ENCODE assay signal across 13 cellular contexts in genomic region chr3:157133434-157134320, GRCh38. TPM values are rescaled to one million over a fixed set of nuclear protein-coding genes. Genes with fewer than 3 reads are reported as not detected.
DNase-seq lines count a peak whose midpoint lies in the region; ATAC-seq and TF ChIP-seq lines count a peak whose summit lies in the region.
"Had no signal": no experiment of that assay in that cellular context is flagged by ENCODE, and none has a peak within 500 bp of the region (broad histone marks: within the 10 kb centered on the region; RNA-seq: fewer than 3 reads in every experiment).

No MANE protein-coding gene starts in this region.

- CTCF ChIA-PET in activated CD8-positive, alpha-beta T cell treated with anti-CD3 and anti-CD28 coated beads, Interleukin-2, amount 10 ng/mL, durations not matched to agents 7 days and 5 days (lab: Charles Lee): interaction anchor here (0.8 to 15.2 kb wide), 7 partner anchors 11 to 684 kb away, joined by 3 to 301 read pairs (median 4); partner anchors contain the start of gene TIPARP

- H3K36me3 Mint-ChIP-seq in activated T-cell treated with anti-CD3 and anti-CD28 coated beads, Interleukin-2, amount 50 U/mL, for 24 hours (ENCODE audit: low read depth): peaks cover 21% of the 10 kb centered on the region
- H3K36me3 Mint-ChIP-seq in activated CD8-positive, alpha-beta T cell treated with anti-CD3 and anti-CD28 coated beads, Interleukin-2, amount 10 ng/mL, durations not matched to agents 7 days and 5 days (ENCODE audit: low read depth): peaks cover 22% of the 10 kb centered on the region

- no peaks in the 10 kb centered on the region for H3K9me3 Mint-ChIP-seq in activated T-cell treated with anti-CD3 and anti-CD28 coated beads, Interleukin-2, amount 50 U/mL, for 24 hours
- no peaks in the 10 kb centered on the region for H3K9me3 Mint-ChIP-seq in activated CD8-positive, alpha-beta T cell treated with anti-CD3 and anti-CD28 coated beads, Interleukin-2, amount 10 ng/mL, durations not matched to agents 7 days and 5 days (ENCODE audit: insufficient read depth)
- H3K9me3 Mint-ChIP-seq: type B pancreatic cell had no signal

- DNase-seq in activated T-cell treated with anti-CD3 and anti-CD28 coated beads, Interleukin-2, amount 50 U/mL, for 24 hours: no peak
- no peak for DNase-seq in activated T-cell treated with anti-CD3 and anti-CD28 coated beads for 4 hours
- DNase-seq in activated CD8-positive, alpha-beta T cell treated with anti-CD3 and anti-CD28 coated beads, Interleukin-2, amount 10 ng/mL, durations not matched to agents 7 days and 5 days: no peak
- no peak for DNase-seq in testis
- no peak for DNase-seq in NCI-H2029 (lab: John Stamatoyannopoulos, UW)
- no peak for DNase-seq in OCI-M1 (lab: John Stamatoyannopoulos, UW)
- DNase-seq in medulla oblongata (ENCODE audit: extremely low spot score): no peak
- DNase-seq: DND-41, endodermal cell, NCI-H1436, NCI-H524 had no signal

- TF ChIP-seq RAD21 in liver (IDR thresholded peaks at IDR 0.05): peak in 1 of 2 donors; percentile 9

- no peak for ATAC-seq in activated CD8-positive, alpha-beta T cell treated with anti-CD3 and anti-CD28 coated beads, Interleukin-2, amount 10 ng/mL, durations not matched to agents 7 days and 5 days

- peaks cover 0 to 2% (median 0%) of the 10 kb centered on the region in 4 donors for H3K36me3 ChIP-seq in liver (ENCODE audit: control insufficient read depth in 4 of 4, insufficient read depth in 3 of 4, low read depth in 1 of 4, low read length in 3 of 4)
- H3K36me3 ChIP-seq in testis (ENCODE audit: low read depth, missing control alignments): no peaks in the 10 kb centered on the region

- H3K4me3 ChIP-seq in liver (ENCODE audit: low read depth in 1 of 3, low read length in 3 of 3) (no peak overlapping the region), testis (no peak overlapping the region)

- peak overlapping the region; percentile 39 for H3K27ac Mint-ChIP-seq in activated T-cell treated with anti-CD3 and anti-CD28 coated beads, Interleukin-2, amount 50 U/mL, for 24 hours
- H3K27ac Mint-ChIP-seq in activated CD8-positive, alpha-beta T cell treated with anti-CD3 and anti-CD28 coated beads, Interleukin-2, amount 10 ng/mL, durations not matched to agents 7 days and 5 days: peak overlapping the region; percentile 84
- H3K27ac Mint-ChIP-seq: endodermal cell, type B pancreatic cell had no signal

- no peaks in the 10 kb centered on the region for H3K27me3 ChIP-seq in liver (ENCODE audit: control insufficient read depth in 4 of 4, insufficient read depth in 4 of 4, low read length in 3 of 4)
- H3K27me3 ChIP-seq in testis: no peaks in the 10 kb centered on the region

- H3K4me1 ChIP-seq in liver (ENCODE audit: control insufficient read depth in 4 of 4, insufficient read depth in 4 of 4, low read length in 3 of 4) (peaks cover 24 to 56% (median 43%) of the 10 kb centered on the region in 4 donors), testis (peaks cover 67% of the 10 kb centered on the region)

- no peaks in the 10 kb centered on the region for H3K27me3 Mint-ChIP-seq in activated T-cell treated with anti-CD3 and anti-CD28 coated beads, Interleukin-2, amount 50 U/mL, for 24 hours
- no peaks in the 10 kb centered on the region for H3K27me3 Mint-ChIP-seq in activated CD8-positive, alpha-beta T cell treated with anti-CD3 and anti-CD28 coated beads, Interleukin-2, amount 10 ng/mL, durations not matched to agents 7 days and 5 days (ENCODE audit: low read depth)
- H3K27me3 Mint-ChIP-seq: type B pancreatic cell had no signal

- H3K9ac ChIP-seq in liver (ENCODE audit: low read depth in 1 of 2, low read length in 2 of 2): no peak overlapping the region

- intact Hi-C loops in testis (cut with DNase I; ENCODE audit: low total_unique reads): loop anchor here (10.0 kb wide), 2 partner anchors 459 to 589 kb away; partner anchors contain the start of gene TIPARP

- TF ChIP-seq POLR2A in testis (IDR thresholded peaks at IDR 0.05): no peak

- TF ChIP-seq CTCF in liver (IDR thresholded peaks at IDR 0.05; ENCODE audit: low read depth, low read length, missing input control): no peak
- TF ChIP-seq CTCF in testis (IDR thresholded peaks at IDR 0.05): no peak

- H3K9me3 ChIP-seq in liver (ENCODE audit: control insufficient read depth in 4 of 4, low read length in 3 of 4) (no peaks in the 10 kb centered on the region), testis (no peaks in the 10 kb centered on the region)

- POLR2A ChIA-PET in activated CD8-positive, alpha-beta T cell treated with anti-CD3 and anti-CD28 coated beads, Interleukin-2, amount 10 ng/mL, durations not matched to agents 7 days and 5 days (lab: Charles Lee): interaction anchor here (1.1 to 8.2 kb wide), 7 partner anchors 19 to 458 kb away, joined by 4 to 69 read pairs (median 6); partner anchors contain the start of gene CCNL1

- 74% methylated on average over 4 of the region's 4 CpGs for WGBS in liver
- WGBS in testis, 2 donors: 84 to 95% methylated on average over 4 of the region's 4 CpGs

- peaks cover 78% of the 10 kb centered on the region for H3K4me1 Mint-ChIP-seq in activated T-cell treated with anti-CD3 and anti-CD28 coated beads, Interleukin-2, amount 50 U/mL, for 24 hours (ENCODE audit: low read depth)
- H3K4me1 Mint-ChIP-seq in activated CD8-positive, alpha-beta T cell treated with anti-CD3 and anti-CD28 coated beads, Interleukin-2, amount 10 ng/mL, durations not matched to agents 7 days and 5 days (ENCODE audit: low read depth): peaks cover 89% of the 10 kb centered on the region

- H3K4me3 Mint-ChIP-seq in activated T-cell treated with anti-CD3 and anti-CD28 coated beads, Interleukin-2, amount 50 U/mL, for 24 hours: no peak overlapping the region
- H3K4me3 Mint-ChIP-seq in activated CD8-positive, alpha-beta T cell treated with anti-CD3 and anti-CD28 coated beads, Interleukin-2, amount 10 ng/mL, durations not matched to agents 7 days and 5 days: no peak overlapping the region
- H3K4me3 Mint-ChIP-seq: endodermal cell, type B pancreatic cell had no signal

- H3K27ac ChIP-seq in liver (ENCODE audit: low read depth in 1 of 2, low read length in 2 of 2) (peak overlapping the region; percentile 94 to 95), testis (peak overlapping the region; percentile 34 to 60)

TF ChIP-seq in liver, 16 proteins besides CTCF, POLR2A, EP300 and RAD21:
- TF ChIP-seq YY1 (IDR thresholded peaks at IDR 0.05) (peak; percentile 36), SP1 (IDR thresholded peaks at IDR 0.05) (peak; percentile 76), NR2F2 (IDR thresholded peaks at IDR 0.05) (no peak), EGR1 (IDR thresholded peaks at IDR 0.05; ENCODE audit: low read depth in 2 of 2) (no peak), HNF4G (IDR thresholded peaks at IDR 0.05) (peak; percentile 56), TAF1 (conservative IDR thresholded peaks at IDR 0.05) (no peak), RXRA (IDR thresholded peaks at IDR 0.05) (peak in 1 of 2 donors; percentile 54), ATF3 (IDR thresholded peaks at IDR 0.05) (peak; percentile 27), JUND (IDR thresholded peaks at IDR 0.05) (peak in 1 of 2 donors; percentile 16), HNF4A (conservative IDR thresholded peaks at IDR 0.05) (peak; percentile 94 to 95)
- TF ChIP-seq, protein P1, sequence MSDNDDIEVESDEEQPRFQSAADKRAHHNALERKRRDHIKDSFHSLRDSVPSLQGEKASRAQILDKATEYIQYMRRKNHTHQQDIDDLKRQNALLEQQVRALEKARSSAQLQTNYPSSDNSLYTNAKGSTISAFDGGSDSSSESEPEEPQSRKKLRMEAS (IDR thresholded peaks at IDR 0.05): peak; percentile 16

RNA-seq across cellular contexts. Expression of gene CCNL1, which starts 26.3 kb away (rescaled TPM):
- total RNA-seq in activated CD8-positive, alpha-beta T cell treated with anti-CD3 and anti-CD28 coated beads, Interleukin-2, amount 10 ng/mL, durations not matched to agents 7 days and 5 days: 100 to 1,000 TPM; 257 TPM
- total RNA-seq in liver (100 to 1,000 TPM in 1 of 2 donors, 10 to 100 TPM in 1; 83.7 to 163 TPM), testis (100 to 1,000 TPM; 168 to 200 TPM)
- polyA plus RNA-seq in liver (100 to 1,000 TPM in 1 of 2 donors, 10 to 100 TPM in 1; 22.7 to 106 TPM), testis (ENCODE audit: insufficient read depth, low read depth, low replicate concordance) (46.1 TPM)
